ENCODE assay signal across 1 cellular context in the genomic region with DNA sequence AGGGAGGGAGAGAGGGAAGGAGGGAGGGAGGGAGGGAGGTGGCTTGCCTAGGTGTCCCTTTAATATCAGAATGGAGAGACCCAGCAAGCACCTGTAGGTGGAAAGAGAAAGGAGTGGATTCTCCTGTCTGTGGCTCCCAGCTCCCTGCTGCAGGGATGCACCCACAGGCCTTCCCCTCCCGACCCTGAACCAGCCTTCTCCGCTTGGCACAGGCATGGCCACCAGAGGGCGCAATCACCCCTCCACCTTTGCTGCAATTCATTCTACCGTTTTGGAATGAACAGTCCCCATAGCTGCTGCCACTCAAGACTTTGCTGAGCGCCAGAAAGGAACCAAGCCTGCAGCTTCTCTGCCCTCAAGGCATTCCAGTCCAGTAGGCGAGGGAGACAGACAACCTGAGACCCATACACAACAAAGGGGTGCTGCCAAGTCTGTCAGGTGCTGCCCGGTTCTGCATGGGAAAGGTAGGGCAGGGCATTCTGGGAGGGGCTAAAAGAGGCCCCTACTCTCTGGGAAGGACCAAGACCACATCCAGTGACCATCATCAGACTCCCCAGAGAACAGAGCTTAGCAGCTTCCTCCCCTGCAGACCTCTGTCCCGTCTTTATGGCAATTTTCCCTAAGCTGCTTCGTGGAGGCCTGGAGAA.
TF ChIP-seq lines count a peak whose summit lies in the region.

No MANE protein-coding gene starts in this region.

TF ChIP-seq in GM12891, 5 proteins besides CTCF, POLR2A, EP300 and RAD21:
- TF ChIP-seq POLR2AphosphoS5 (IDR thresholded peaks at IDR 0.05; ENCODE audit: low read depth, low read length) (no peak), POU2F2 (IDR thresholded peaks at IDR 0.05; ENCODE audit: low read depth, low read length) (no peak), SPI1 (IDR thresholded peaks at IDR 0.05; ENCODE audit: low read depth, low read length) (no peak), PAX5 (IDR thresholded peaks at IDR 0.05; ENCODE audit: insufficient read depth, low read length, severe bottlenecking) (no peak), TAF1 (IDR thresholded peaks at IDR 0.05; ENCODE audit: low read depth, low read length) (no peak)
TF ChIP-seq in GM12891: peak in this region for 0.
